11 cellular contexts compared by ENCODE assay signal in genomic region chr21:36788116-36788515, GRCh38.
DNase-seq lines count a peak whose midpoint lies in the region; ATAC-seq, FAIRE-seq and TF ChIP-seq lines count a peak whose summit lies in the region.
"Had no signal": no experiment of that assay in that cellular context is flagged by ENCODE, and none has a peak within 500 bp of the region (broad histone marks: within the 10 kb centered on the region; RNA-seq: fewer than 3 reads in every experiment).

No MANE protein-coding gene starts in this region.

- no peak overlapping the region for H3K4me3 Mint-ChIP-seq in osteocyte (ENCODE audit: unreplicated experiment)
- H3K4me3 Mint-ChIP-seq: activated B cell treated with CpG ODN at 0.5 μM for 24 hours had no signal

- H3K4me1 ChIP-seq in HEK293 (ENCODE audit: control insufficient read depth, insufficient read depth, low read length) (peaks cover 4% of the 10 kb centered on the region; the same call in 1 of the 2 replicates), PC-9 (replicated peaks; ENCODE audit: insufficient read depth) (peaks cover 32% of the 10 kb centered on the region), small intestine (ENCODE audit: control insufficient read depth in 2 of 2, insufficient read depth in 1 of 2, low read depth in 1 of 2, low read length in 1 of 2) (no peaks in the 10 kb centered on the region)

- H3K27ac ChIP-seq in HEK293 (ENCODE audit: extremely low read depth, low read depth, low read length) = no peak overlapping the region
- peak overlapping the region; percentile 68 for H3K27ac ChIP-seq in PC-9
- H3K27ac ChIP-seq in small intestine (ENCODE audit: low read depth in 1 of 2, low read length in 1 of 2) = no peak overlapping the region
- H3K27ac ChIP-seq: left ventricle myocardium inferior had no signal

- BruUV-seq in PC-9 (replicated peaks; lab: Mats Ljungman, UMichigan) = no TSS peak

- CTCF ChIA-PET in HEK293 (lab: Yijun Ruan, JAX) (interaction anchor here (0.6 to 1.1 kb wide), 4 partner anchors 20 to 87 kb away, joined by 3 read pairs; no protein-coding TSS in a partner anchor), PC-9 (lab: Charles Lee) (no interaction called here)

- no peaks in the 10 kb centered on the region for H3K27me3 Mint-ChIP-seq in osteocyte (ENCODE audit: unreplicated experiment)
- H3K27me3 Mint-ChIP-seq: activated B cell treated with CpG ODN at 0.5 μM for 24 hours had no signal

- peaks cover 21% of the 10 kb centered on the region; the same call in 1 of the 2 replicates for H3F3A ChIP-seq in PC-9 (ENCODE audit: insufficient read depth, low read depth)

- ATAC-seq in SK-N-SH treated with all-trans-retinoic acid at 6 μM for 48 hours = no peak

- peak overlapping the region; percentile 86 for H3K4me2 ChIP-seq in PC-9

- no peaks in the 10 kb centered on the region for H3K9me3 ChIP-seq in HEK293 (ENCODE audit: control insufficient read depth, insufficient read depth, low read depth, low read length)
- no peaks in the 10 kb centered on the region for H3K9me3 ChIP-seq in PC-9 (ENCODE audit: insufficient read depth, low read depth)
- no peaks in the 10 kb centered on the region for H3K9me3 ChIP-seq in small intestine (ENCODE audit: control insufficient read depth, low read depth)
- H3K9me3 ChIP-seq: left ventricle myocardium inferior had no signal

- H3K4me3 ChIP-seq in HEK293 (ENCODE audit: low read depth, low read length) (no peak overlapping the region), PC-9 (peak overlapping the region; percentile 55; the same call in 1 of the 2 replicates), small intestine (ENCODE audit: low read depth in 1 of 2, low read length in 2 of 2) (peak overlapping the region in 1 of 2 donors; percentile 29)
- H3K4me3 ChIP-seq: left ventricle myocardium inferior had no signal

- H3K36me3 ChIP-seq in HEK293 (ENCODE audit: control insufficient read depth in 2 of 2, insufficient read depth in 1 of 2, low read length in 2 of 2) = no peaks in the 10 kb centered on the region
- no peaks in the 10 kb centered on the region for H3K36me3 ChIP-seq in PC-9 (ENCODE audit: low read depth)
- H3K36me3 ChIP-seq in small intestine (ENCODE audit: control insufficient read depth in 2 of 2, insufficient read depth in 2 of 2, low read length in 2 of 2) = no peaks in the 10 kb centered on the region
- H3K36me3 ChIP-seq: left ventricle myocardium inferior had no signal

- H3K36me3 Mint-ChIP-seq in osteocyte (ENCODE audit: unreplicated experiment) = no peaks in the 10 kb centered on the region

- H3K9me3 Mint-ChIP-seq in osteocyte (ENCODE audit: unreplicated experiment) = no peaks in the 10 kb centered on the region

- TF ChIP-seq CTCF in HEK293 (tag by site-specific recombination; IDR thresholded peaks at IDR 0.05) (no peak), PC-9 (conservative IDR thresholded peaks at IDR 0.05) (no peak), osteocyte (IDR thresholded peaks at IDR 0.05) (no peak)

- TF ChIP-seq POLR2A in erythroblast (IDR thresholded peaks at IDR 0.05; ENCODE audit: low read length) = peak; percentile 25

- intact Hi-C loops in PC-9 (cut with micrococcal nuclease; ENCODE audit: unreplicated experiment) (loop anchor here (10.0 kb wide), 1 partner anchor 127 kb away; no protein-coding TSS in a partner anchor), posterior vena cava (cut with DNase I) (no loop called here)

- no peaks in the 10 kb centered on the region for H3K27me3 ChIP-seq in PC-9 (ENCODE audit: insufficient read depth, low read depth)
- no peaks in the 10 kb centered on the region for H3K27me3 ChIP-seq in small intestine (ENCODE audit: control insufficient read depth in 2 of 2, insufficient read depth in 2 of 2, low read length in 2 of 2)

- peak overlapping the region; percentile 63 for H2AFZ ChIP-seq in PC-9

- POLR2A ChIA-PET in HEK293 (lab: Yijun Ruan, JAX) (no interaction called here), PC-9 (lab: Charles Lee; ENCODE audit: unreplicated experiment) (interaction anchor here (0.7 kb wide), 1 partner anchor 58 kb away, joined by 3 read pairs; no protein-coding TSS in a partner anchor)

- no peak for FAIRE-seq in small intestine (lab: Jason Lieb, UNC)

- 18 to 61% (median 49%) methylated on average over 11 of the region's 11 CpGs for WGBS in small intestine, 3 donors

- H3K27ac Mint-ChIP-seq in osteocyte (ENCODE audit: unreplicated experiment) = no peak overlapping the region
- H3K27ac Mint-ChIP-seq: activated B cell treated with CpG ODN at 0.5 μM for 24 hours had no signal

- DNase-seq in PC-9 (peak; percentile 54 to 79), erythroblast (lab: John Stamatoyannopoulos, UW) (no peak), small intestine (peak; percentile 68), osteocyte (ENCODE audit: extremely low spot score, unreplicated experiment) (no peak), posterior vena cava (ENCODE audit: low spot score) (no peak)
- no peak for DNase-seq in NK-92 treated with Interleukin-12 subunit alpha and Interleukin-12 subunit beta, amount 100 ng/mL, for 24 hours (lab: John Stamatoyannopoulos, UW)
- DNase-seq: activated B cell treated with CpG ODN at 0.5 μM for 24 hours, left ventricle myocardium inferior, NCI-H1930 had no signal

- H3K79me2 ChIP-seq in PC-9 (ENCODE audit: low read depth) = 0 out of 2 replicates have a peak, but pooled peaks cover 3% of the 10 kb centered on the region

- H3K4me1 Mint-ChIP-seq in osteocyte (ENCODE audit: unreplicated experiment) = no peaks in the 10 kb centered on the region
- H3K4me1 Mint-ChIP-seq: activated B cell treated with CpG ODN at 0.5 μM for 24 hours had no signal

- H4K20me1 ChIP-seq in PC-9 (ENCODE audit: insufficient read depth) = no peaks in the 10 kb centered on the region

- no peaks in the 10 kb centered on the region for H3K9me2 ChIP-seq in PC-9 (ENCODE audit: insufficient read depth)

TF ChIP-seq in HEK293, 187 proteins besides CTCF, POLR2A, EP300 and RAD21 (continues in another document):
- peak; percentile 58; the same call in 1 of the 2 replicates for TF ChIP-seq PRDM10 (tag by site-specific recombination; IDR thresholded peaks at IDR 0.05)
- no peak for TF ChIP-seq ZNF202 (tag by site-specific recombination; IDR thresholded peaks at IDR 0.05; ENCODE audit: borderline replicate concordance)
- TF ChIP-seq SCRT1 (tag by site-specific recombination; IDR thresholded peaks at IDR 0.05; ENCODE audit: borderline replicate concordance) = no peak
- no peak for TF ChIP-seq ZNF660 (tag by site-specific recombination; IDR thresholded peaks at IDR 0.05)

TF ChIP-seq in SK-N-SH treated with all-trans-retinoic acid at 6 μM for 48 hours, 23 proteins besides CTCF, POLR2A, EP300 and RAD21:
- TF ChIP-seq ZNF8 (CRISPR knock-in tag; IDR thresholded peaks at IDR 0.05) = no peak
- TF ChIP-seq GLIS3 (CRISPR knock-in tag; IDR thresholded peaks at IDR 0.05) = no peak
TF ChIP-seq in SK-N-SH treated with all-trans-retinoic acid at 6 μM for 48 hours: peak in this region for 0.

Comparison
In these comparisons a context has a peak if more than half of its experiments do, and no peak if none do; other contexts are left out.
1. DNase-seq: peak in PC-9 (2 of 2) and small intestine (single experiment); none in erythroblast (0 of 2), osteocyte (single experiment), NK-92 treated with Interleukin-12 subunit alpha and Interleukin-12 subunit beta, amount 100 ng/mL, for 24 hours (single experiment) and posterior vena cava (single experiment).
2. Of the 2 proteins assayed by ChIP-seq in both HEK293 and SK-N-SH treated with all-trans-retinoic acid at 6 μM for 48 hours: peak only in HEK293: PATZ1; only in SK-N-SH treated with all-trans-retinoic acid at 6 μM for 48 hours: none; in both: none; in neither: 1.